In genomic region chr11:11498195-11498594, GRCh38 we compare ENCODE assay signal across 26 cellular contexts.
"Had no signal": no experiment of that assay in that cellular context is flagged by ENCODE, and none has a peak within 500 bp of the region (broad histone marks: within the 10 kb centered on the region; RNA-seq: fewer than 3 reads in every experiment).

No MANE protein-coding gene starts in this region.

- H3K9me3 Mint-ChIP-seq: activated CD4-positive, alpha-beta T cell treated with anti-CD3 and anti-CD28 coated beads, Interleukin-2, amount 10 ng/mL, durations not matched to agents 7 days and 5 days; activated CD8-positive, alpha-beta T cell treated with anti-CD3 and anti-CD28 coated beads for 36 hours; activated T-cell treated with anti-CD3 and anti-CD28 coated beads, Interleukin-2, amount 50 U/mL, for 4 hours; activated T-helper 17 cell treated with anti-CD3 and anti-CD28 coated beads, Interleukin-2, amount 50 U/mL, for 72 hours; dendritic cell treated with granulocyte-macrophage colony-stimulating factor and Interleukin-4, amounts not matched to agents 40 ng/mL and 50 ng/mL, for 4 days; effector memory CD8-positive, alpha-beta T cell had no signal

- H3K27ac ChIP-seq: brain microvascular endothelial cell, coronary artery, epithelial cell of prostate, esophagus squamous epithelium, gastroesophageal sphincter had no signal

- ATAC-seq: activated CD4-positive, alpha-beta T cell treated with anti-CD3 and anti-CD28 coated beads for 36 hours; activated CD8-positive, alpha-beta T cell treated with anti-CD3 and anti-CD28 coated beads for 36 hours; activated T-cell treated with anti-CD3 and anti-CD28 coated beads, Interleukin-2, amount 50 U/mL, for 4 hours; activated T-helper 17 cell treated with anti-CD3 and anti-CD28 coated beads, Interleukin-2, amount 50 U/mL, for 72 hours; effector memory CD8-positive, alpha-beta T cell; gastroesophageal sphincter had no signal

- H3K4me3 Mint-ChIP-seq: activated CD4-positive, alpha-beta T cell treated with anti-CD3 and anti-CD28 coated beads for 36 hours; activated CD4-positive, alpha-beta T cell treated with anti-CD3 and anti-CD28 coated beads, Interleukin-2, amount 10 ng/mL, durations not matched to agents 7 days and 5 days; activated CD8-positive, alpha-beta T cell treated with anti-CD3 and anti-CD28 coated beads for 36 hours; activated naive CD8-positive, alpha-beta T cell; activated T-cell treated with anti-CD3 and anti-CD28 coated beads, Interleukin-2, amount 50 U/mL, for 4 hours; activated T-helper 17 cell treated with anti-CD3 and anti-CD28 coated beads, Interleukin-2, amount 50 U/mL, for 72 hours; dendritic cell treated with granulocyte-macrophage colony-stimulating factor and Interleukin-4, amounts not matched to agents 40 ng/mL and 50 ng/mL, for 4 days; effector memory CD8-positive, alpha-beta T cell had no signal

- H3K27me3 Mint-ChIP-seq: activated CD4-positive, alpha-beta T cell treated with anti-CD3 and anti-CD28 coated beads, Interleukin-2, amount 10 ng/mL, durations not matched to agents 7 days and 5 days; activated naive CD8-positive, alpha-beta T cell had no signal

- H3K27me3 ChIP-seq: brain microvascular endothelial cell, esophagus squamous epithelium, gastroesophageal sphincter had no signal

- H3K36me3 ChIP-seq: brain microvascular endothelial cell, esophagus squamous epithelium, gastroesophageal sphincter had no signal

- H3K27ac Mint-ChIP-seq: activated CD4-positive, alpha-beta T cell treated with anti-CD3 and anti-CD28 coated beads for 36 hours; activated CD4-positive, alpha-beta T cell treated with anti-CD3 and anti-CD28 coated beads, Interleukin-2, amount 10 ng/mL, durations not matched to agents 7 days and 5 days; activated CD8-positive, alpha-beta T cell treated with anti-CD3 and anti-CD28 coated beads for 36 hours; activated naive CD8-positive, alpha-beta T cell; activated T-helper 17 cell treated with anti-CD3 and anti-CD28 coated beads, Interleukin-2, amount 50 U/mL, for 72 hours; dendritic cell treated with granulocyte-macrophage colony-stimulating factor and Interleukin-4, amounts not matched to agents 40 ng/mL and 50 ng/mL, for 4 days; effector memory CD8-positive, alpha-beta T cell had no signal

- H3K4me1 Mint-ChIP-seq: activated CD4-positive, alpha-beta T cell treated with anti-CD3 and anti-CD28 coated beads for 36 hours; activated CD4-positive, alpha-beta T cell treated with anti-CD3 and anti-CD28 coated beads, Interleukin-2, amount 10 ng/mL, durations not matched to agents 7 days and 5 days; activated T-helper 17 cell treated with anti-CD3 and anti-CD28 coated beads, Interleukin-2, amount 50 U/mL, for 72 hours had no signal

- H3K36me3 Mint-ChIP-seq: activated naive CD8-positive, alpha-beta T cell had no signal

- H3K9me3 ChIP-seq: esophagus squamous epithelium, gastroesophageal sphincter had no signal

- H3K4me3 ChIP-seq: coronary artery, esophagus squamous epithelium, gastroesophageal sphincter had no signal

- DNase-seq: activated CD4-positive, alpha-beta T cell treated with anti-CD3 and anti-CD28 coated beads for 36 hours; activated CD4-positive, alpha-beta T cell treated with anti-CD3 and anti-CD28 coated beads, Interleukin-2, amount 10 ng/mL, durations not matched to agents 7 days and 5 days; activated CD4-positive, alpha-beta T cell treated with anti-CD3 and anti-CD28 coated beads, Interleukin-2, amount 50 U/mL, for 4 hours; activated CD4-positive, CD25-positive, alpha-beta regulatory T cell; activated CD4-positive, CD25-positive, alpha-beta regulatory T cell treated with anti-CD3 and anti-CD28 coated beads, Interleukin-2, amount 50 U/mL, for 72 hours; activated CD8-positive, alpha-beta memory T cell treated with anti-CD3 and anti-CD28 coated beads for 24 hours; activated CD8-positive, alpha-beta T cell treated with anti-CD3 and anti-CD28 coated beads for 36 hours; activated effector memory CD4-positive, alpha-beta T cell treated with Interleukin-2 at 50 U/mL for 16 hours; activated gamma-delta T cell treated with Interleukin-2 at 50 U/mL for 16 hours; activated naive CD4-positive, alpha-beta T cell treated with anti-CD3 and anti-CD28 coated beads, Interleukin-2, amount 50 U/mL, for 16 hours; activated naive CD4-positive, alpha-beta T cell treated with Interleukin-2 at 50 U/mL for 16 hours; activated T-cell treated with anti-CD3 and anti-CD28 coated beads, Interleukin-2, amount 50 U/mL, for 4 hours; amniotic stem cell; brain microvascular endothelial cell; cerebellar nuclear complex; effector CD4-positive, alpha-beta T cell; effector memory CD8-positive, alpha-beta T cell; esophagus squamous epithelium; foreskin melanocyte; T-helper 2 cell had no signal
